1 cellular context compared by ENCODE assay signal in the genomic region with DNA sequence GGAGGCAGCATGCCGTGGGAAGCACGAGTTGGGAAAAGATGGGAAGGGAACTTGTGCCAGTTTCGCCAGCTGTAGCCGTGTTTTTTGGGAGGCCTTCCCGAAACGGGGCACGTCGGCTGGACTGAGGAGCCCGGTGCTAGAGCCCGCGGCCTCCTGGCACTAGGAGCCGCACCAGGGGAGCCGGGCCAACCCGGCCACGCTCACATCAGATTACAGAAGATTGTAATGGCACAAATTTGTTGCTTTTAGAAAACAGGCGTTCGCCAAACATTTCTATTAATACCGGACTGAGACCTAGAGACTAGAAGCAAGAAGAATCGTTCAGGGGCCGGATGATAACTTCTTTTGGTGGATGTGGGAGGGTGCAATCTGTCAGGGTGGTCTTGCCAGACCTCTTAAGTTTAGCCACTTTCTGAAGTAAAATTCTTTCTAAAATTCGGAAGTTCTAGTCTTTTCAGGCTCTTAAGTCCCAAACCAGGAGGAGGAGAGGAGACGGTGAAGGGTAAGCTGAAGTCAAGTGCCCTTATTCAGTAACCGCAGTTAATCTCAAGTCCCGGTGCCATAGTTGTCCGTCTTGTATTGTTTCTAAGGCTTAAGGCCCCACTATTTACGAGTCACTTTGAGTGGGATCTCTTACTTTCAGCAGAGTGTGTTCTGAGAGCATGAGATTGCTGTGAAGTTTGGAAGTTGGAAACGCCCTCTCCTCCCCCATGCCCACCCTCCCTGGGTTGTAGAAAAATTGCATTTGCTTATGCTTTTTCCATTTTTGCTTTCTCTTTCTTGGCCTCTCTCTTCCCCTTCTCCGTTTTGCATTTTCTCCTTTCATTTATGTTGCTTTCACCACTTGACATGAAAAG.
TF ChIP-seq lines count a peak whose summit lies in the region.

No MANE protein-coding gene starts in this region.

TF ChIP-seq in A549, 52 proteins besides CTCF, POLR2A, EP300 and RAD21 (continued from another document):
- no peak for TF ChIP-seq RCOR1 (IDR thresholded peaks at IDR 0.05; ENCODE audit: low read depth, low read length)
- TF ChIP-seq FOSB (CRISPR knock-in tag; IDR thresholded peaks at IDR 0.05): no peak
- TF ChIP-seq, protein P1, sequence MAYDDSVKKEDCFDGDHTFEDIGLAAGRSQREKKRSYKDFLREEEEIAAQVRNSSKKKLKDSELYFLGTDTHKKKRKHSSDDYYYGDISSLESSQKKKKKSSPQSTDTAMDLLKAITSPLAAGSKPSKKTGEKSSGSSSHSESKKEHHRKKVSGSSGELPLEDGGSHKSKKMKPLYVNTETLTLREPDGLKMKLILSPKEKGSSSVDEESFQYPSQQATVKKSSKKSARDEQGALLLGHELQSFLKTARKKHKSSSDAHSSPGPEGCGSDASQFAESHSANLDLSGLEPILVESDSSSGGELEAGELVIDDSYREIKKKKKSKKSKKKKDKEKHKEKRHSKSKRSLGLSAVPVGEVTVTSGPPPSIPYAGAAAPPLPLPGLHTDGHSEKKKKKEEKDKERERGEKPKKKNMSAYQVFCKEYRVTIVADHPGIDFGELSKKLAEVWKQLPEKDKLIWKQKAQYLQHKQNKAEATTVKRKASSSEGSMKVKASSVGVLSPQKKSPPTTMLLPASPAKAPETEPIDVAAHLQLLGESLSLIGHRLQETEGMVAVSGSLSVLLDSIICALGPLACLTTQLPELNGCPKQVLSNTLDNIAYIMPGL (CRISPR knock-in tag; IDR thresholded peaks at IDR 0.05; ENCODE audit: borderline replicate concordance): no peak
- no peak for TF ChIP-seq CHD2 (IDR thresholded peaks at IDR 0.05; ENCODE audit: low read length, partially characterized antibody)
- TF ChIP-seq RARB (CRISPR knock-in tag; IDR thresholded peaks at IDR 0.05): no peak
- TF ChIP-seq, protein P2, sequence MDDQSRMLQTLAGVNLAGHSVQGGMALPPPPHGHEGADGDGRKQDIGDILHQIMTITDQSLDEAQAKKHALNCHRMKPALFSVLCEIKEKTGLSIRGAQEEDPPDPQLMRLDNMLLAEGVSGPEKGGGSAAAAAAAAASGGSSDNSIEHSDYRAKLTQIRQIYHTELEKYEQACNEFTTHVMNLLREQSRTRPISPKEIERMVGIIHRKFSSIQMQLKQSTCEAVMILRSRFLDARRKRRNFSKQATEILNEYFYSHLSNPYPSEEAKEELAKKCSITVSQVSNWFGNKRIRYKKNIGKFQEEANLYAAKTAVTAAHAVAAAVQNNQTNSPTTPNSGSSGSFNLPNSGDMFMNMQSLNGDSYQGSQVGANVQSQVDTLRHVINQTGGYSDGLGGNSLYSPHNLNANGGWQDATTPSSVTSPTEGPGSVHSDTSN (IDR thresholded peaks at IDR 0.05): no peak
- TF ChIP-seq, protein P3, sequence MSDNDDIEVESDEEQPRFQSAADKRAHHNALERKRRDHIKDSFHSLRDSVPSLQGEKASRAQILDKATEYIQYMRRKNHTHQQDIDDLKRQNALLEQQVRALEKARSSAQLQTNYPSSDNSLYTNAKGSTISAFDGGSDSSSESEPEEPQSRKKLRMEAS (IDR thresholded peaks at IDR 0.05): no peak
- no peak for TF ChIP-seq CBX2 (IDR thresholded peaks at IDR 0.05; ENCODE audit: borderline replicate concordance, low read depth)
